In genomic region chr20:43590392-43591303, GRCh38 we compare ENCODE assay signal across 1 cellular context.
TF ChIP-seq lines count a peak whose summit lies in the region.

Gene IFT52, plus strand, starts transcription at chr20:43590937. Its CDS starts 3,762 bp downstream, at chr20:43594699.

TF ChIP-seq in HepG2, 621 proteins besides CTCF, POLR2A, EP300 and RAD21 (continued from another document and continues in another):
- TF ChIP-seq MXD4 (CRISPR knock-in tag; IDR thresholded peaks at IDR 0.05) (peak; percentile 84), ARNT (IDR thresholded peaks at IDR 0.05) (no peak), USF2 (IDR thresholded peaks at IDR 0.05; ENCODE audit: low read depth, low read length) (no peak), USF2 (CRISPR knock-in tag; IDR thresholded peaks at IDR 0.05; ENCODE audit: borderline replicate concordance) (no peak), TGIF2 (CRISPR knock-in tag; IDR thresholded peaks at IDR 0.05) (peak; percentile 64), ZSCAN21 (CRISPR knock-in tag; IDR thresholded peaks at IDR 0.05; ENCODE audit: borderline replicate concordance) (peak; percentile 42; the same call in 1 of the 2 replicates), ZNF710 (CRISPR knock-in tag; IDR thresholded peaks at IDR 0.05; ENCODE audit: borderline replicate concordance) (0 out of 2 replicates have a peak, but pooled peaks have one; percentile 52), ZFP36 (IDR thresholded peaks at IDR 0.05; ENCODE audit: borderline replicate concordance, low read depth, low read length, partially characterized antibody) (no peak), ZNF609 (CRISPR knock-in tag; IDR thresholded peaks at IDR 0.05; ENCODE audit: borderline replicate concordance) (peak; percentile 68), THAP8 (CRISPR knock-in tag; IDR thresholded peaks at IDR 0.05; ENCODE audit: borderline replicate concordance) (no peak), XBP1 (CRISPR knock-in tag; IDR thresholded peaks at IDR 0.05) (peak; percentile 91; the same call in 1 of the 2 replicates), NFE2 (CRISPR knock-in tag; IDR thresholded peaks at IDR 0.05) (no peak), ZNF276 (CRISPR knock-in tag; IDR thresholded peaks at IDR 0.05; ENCODE audit: low read depth) (peak; percentile 93; the same call in 1 of the 2 replicates), KLF11 (CRISPR knock-in tag; IDR thresholded peaks at IDR 0.05) (peak; percentile 91), PITX1 (CRISPR knock-in tag; IDR thresholded peaks at IDR 0.05) (peak; percentile 83), NPAS2 (CRISPR knock-in tag; IDR thresholded peaks at IDR 0.05; ENCODE audit: borderline replicate concordance) (no peak), ZNF639 (CRISPR knock-in tag; conservative IDR thresholded peaks at IDR 0.05) (0 out of 2 replicates have a peak, but pooled peaks have one; percentile 34), ZNF18 (CRISPR knock-in tag; IDR thresholded peaks at IDR 0.05; ENCODE audit: insufficient replicate concordance) (peak; percentile 48), IRF2 (CRISPR knock-in tag; IDR thresholded peaks at IDR 0.05) (peak; percentile 79), CEBPB (IDR thresholded peaks at IDR 0.05; ENCODE audit: borderline replicate concordance, low read depth, low read length) (peak; percentile 45; the same call in 1 of the 2 replicates), NR0B2 (CRISPR knock-in tag; IDR thresholded peaks at IDR 0.05) (peak; percentile 80; the same call in 1 of the 2 replicates), ZNF883 (CRISPR knock-in tag; IDR thresholded peaks at IDR 0.05; ENCODE audit: not compliant biosample characterization) (peak; percentile 90), ZNF367 (CRISPR knock-in tag; IDR thresholded peaks at IDR 0.05; ENCODE audit: borderline replicate concordance) (peak; percentile 61; the same call in 1 of the 2 replicates), ZEB1 (IDR thresholded peaks at IDR 0.05; ENCODE audit: insufficient replicate concordance, low read depth) (peak; percentile 99), ZNF7 (CRISPR knock-in tag; IDR thresholded peaks at IDR 0.05) (no peak), ZBTB39 (CRISPR knock-in tag; IDR thresholded peaks at IDR 0.05) (no peak), UBTF (CRISPR knock-in tag; IDR thresholded peaks at IDR 0.05) (peak; percentile 88), IRF1 (CRISPR knock-in tag; IDR thresholded peaks at IDR 0.05; ENCODE audit: low read depth) (no peak; the same call in 1 of the 2 replicates), E2F1 (CRISPR knock-in tag; IDR thresholded peaks at IDR 0.05) (peak; percentile 81), LBX2 (CRISPR knock-in tag; IDR thresholded peaks at IDR 0.05; ENCODE audit: borderline replicate concordance) (0 out of 2 replicates have a peak, but pooled peaks have one; percentile 87)
